Comparison of ENCODE assay signal across 20 cellular contexts in genomic region chr13:26045123-26045522, GRCh38. TPM values are rescaled to one million over a fixed set of nuclear protein-coding genes. Genes with fewer than 3 reads are reported as not detected.
"Had no signal": no experiment of that assay in that cellular context is flagged by ENCODE, and none has a peak within 500 bp of the region (broad histone marks: within the 10 kb centered on the region; RNA-seq: fewer than 3 reads in every experiment).

No MANE protein-coding gene starts in this region.

- H3K9me3 Mint-ChIP-seq: naive B cell; stimulated activated memory B cell treated with anti-CD40 and anti-IgM and Interleukin-4, amounts not matched to agents 10 μg/mL and 1 μg/mL and 100 μg/mL, for 72 hours; stimulated activated naive CD8-positive, alpha-beta T cell treated with anti-CD3 and anti-CD28 coated beads, Interleukin-15, Interleukin-2, amounts not matched to agents 100 ng/mL and 50 ng/mL, for 24 hours had no signal

- H3K27ac Mint-ChIP-seq: naive B cell; stimulated activated memory B cell treated with anti-CD40 and anti-IgM and Interleukin-4, amounts not matched to agents 10 μg/mL and 1 μg/mL and 100 μg/mL, for 72 hours; stimulated activated naive CD8-positive, alpha-beta T cell treated with anti-CD3 and anti-CD28 coated beads, Interleukin-15, Interleukin-2, amounts not matched to agents 100 ng/mL and 50 ng/mL, for 24 hours had no signal

- H3K36me3 ChIP-seq: heart left ventricle, spleen, upper lobe of right lung, vagina had no signal

- H3K36me3 Mint-ChIP-seq: naive B cell; stimulated activated memory B cell treated with anti-CD40 and anti-IgM and Interleukin-4, amounts not matched to agents 10 μg/mL and 1 μg/mL and 100 μg/mL, for 72 hours had no signal

- DNase-seq: dorsolateral prefrontal cortex; effector CD8-positive, alpha-beta T cell; foreskin melanocyte; heart left ventricle; hippocampal formation; kidney glomerular epithelial cell; mesendoderm; naive B cell; posterior cingulate gyrus; spleen; stimulated activated CD4-positive, alpha-beta T cell treated with anti-CD3 and anti-CD28 coated beads, Interleukin-15, amount 100 ng/mL, for 24 hours; stimulated activated CD4-positive, alpha-beta T cell treated with anti-CD3 and anti-CD28 coated beads, Interleukin-1b, Interleukin-23, amount 100 ng/mL, for 48 hours; stimulated activated CD4-positive, alpha-beta T cell treated with anti-CD3 and anti-CD28 coated beads, Interleukin-4, amount 100 ng/mL, for 24 hours; upper lobe of right lung had no signal

- H3K4me1 Mint-ChIP-seq: stimulated activated memory B cell treated with anti-CD40 and anti-IgM and Interleukin-4, amounts not matched to agents 10 μg/mL and 1 μg/mL and 100 μg/mL, for 72 hours had no signal

- H3K9me3 ChIP-seq: heart left ventricle, spleen, tibial nerve, upper lobe of right lung, vagina had no signal

- H3K4me3 Mint-ChIP-seq: naive B cell; stimulated activated memory B cell treated with anti-CD40 and anti-IgM and Interleukin-4, amounts not matched to agents 10 μg/mL and 1 μg/mL and 100 μg/mL, for 72 hours; stimulated activated naive CD8-positive, alpha-beta T cell treated with anti-CD3 and anti-CD28 coated beads, Interleukin-15, Interleukin-2, amounts not matched to agents 100 ng/mL and 50 ng/mL, for 24 hours had no signal

- H3K27ac ChIP-seq: dorsolateral prefrontal cortex, heart left ventricle, spleen, tibial nerve, upper lobe of right lung, vagina had no signal

- ATAC-seq: heart left ventricle; sciatic nerve; stimulated activated memory B cell treated with anti-CD40 and anti-IgM and Interleukin-4, amounts not matched to agents 10 μg/mL and 1 μg/mL and 100 μg/mL, for 72 hours; upper lobe of right lung had no signal

RNA-seq across cellular contexts. Expression of gene SHISA2, which starts 6.7 kb away (rescaled TPM):
- total RNA-seq: vagina had no signal
- polyA plus RNA-seq: liver had no signal
